Comparison of ENCODE assay signal across 9 cellular contexts in the genomic region with DNA sequence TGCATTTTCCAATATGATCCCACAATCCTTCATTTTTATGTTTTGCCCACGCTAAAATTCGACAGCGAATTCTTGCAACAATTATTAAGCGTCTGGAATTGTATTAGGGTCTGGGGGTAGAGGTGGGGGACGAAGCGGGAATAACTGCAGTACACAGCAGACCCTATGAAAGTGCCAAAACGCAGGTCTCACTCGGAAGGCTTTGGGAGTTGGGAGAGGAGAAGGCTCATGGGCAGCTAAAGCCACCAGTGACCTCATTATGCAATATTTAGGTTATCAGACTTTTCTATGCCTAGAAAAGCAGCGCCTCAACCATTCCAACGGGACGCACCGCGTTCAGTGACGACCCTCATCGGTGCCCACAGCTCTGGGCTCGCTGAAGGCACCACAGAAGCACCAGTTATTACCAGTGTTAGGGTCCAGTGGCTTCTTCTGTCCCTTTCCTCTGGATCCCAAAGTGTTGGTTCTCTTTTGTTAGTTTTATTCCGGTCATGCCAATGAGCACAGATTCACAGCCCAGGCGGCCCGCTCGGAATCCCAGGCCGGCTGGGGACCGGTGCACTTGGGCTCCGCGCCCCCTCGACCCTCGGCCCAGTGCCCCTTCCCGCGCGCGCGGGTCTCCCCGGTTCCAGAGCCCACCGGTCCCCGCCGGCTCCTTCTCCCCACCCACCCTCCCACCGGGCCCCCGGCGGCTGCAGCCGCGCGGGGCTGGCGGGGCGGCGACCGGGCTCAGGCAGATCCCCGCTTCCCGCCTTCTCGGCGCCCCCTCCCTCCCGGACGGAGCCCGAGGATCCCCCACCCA. TPM values are rescaled to one million over a fixed set of nuclear protein-coding genes. Genes with fewer than 3 reads are reported as not detected.
DNase-seq lines count a peak whose midpoint lies in the region; ATAC-seq, FAIRE-seq and TF ChIP-seq lines count a peak whose summit lies in the region.
"Had no signal": no experiment of that assay in that cellular context is flagged by ENCODE, and none has a peak within 500 bp of the region (broad histone marks: within the 10 kb centered on the region; RNA-seq: fewer than 3 reads in every experiment).

No MANE protein-coding gene starts in this region.

- peaks cover 75% of the 10 kb centered on the region for H3K27me3 ChIP-seq in CD4-positive, alpha-beta T cell (ENCODE audit: control insufficient read depth, insufficient read depth, low read length)
- H3K27me3 ChIP-seq in MM.1S (replicated peaks; ENCODE audit: insufficient read depth, low read length) (peaks cover 18% of the 10 kb centered on the region), endothelial cell of umbilical vein (ENCODE audit: control insufficient read depth in 2 of 2, insufficient read depth in 2 of 2, low read length in 2 of 2) (peaks cover 33 to 34% of the 10 kb centered on the region in 2 experiments), neuron (ENCODE audit: insufficient read depth, low read length) (peaks cover 8% of the 10 kb centered on the region)

- H2AFZ ChIP-seq in MM.1S (ENCODE audit: low read length), result peak overlapping the region; percentile 53; the same call in 1 of the 2 replicates
- H2AFZ ChIP-seq in endothelial cell of umbilical vein (ENCODE audit: low read depth, low read length), result no peak overlapping the region
- no peak overlapping the region for H2AFZ ChIP-seq in neuron (ENCODE audit: low read depth, low read length)

- no peak for DNase-seq in CD4-positive, alpha-beta T cell
- DNase-seq in MM.1S (no peak), endothelial cell of umbilical vein (ENCODE audit: low read depth, low spot score) (no peak), putamen (ENCODE audit: low spot score) (no peak)
- no peak for DNase-seq in activated CD4-positive, CD25-positive, alpha-beta regulatory T cell treated with anti-CD3 and anti-CD28 coated beads, Interleukin-2, amount 50 U/mL, for 72 hours
- DNase-seq: activated CD4-positive, alpha-beta T cell treated with anti-CD3 and anti-CD28 coated beads, Interleukin-2, amount 50 U/mL, for 1 hour had no signal

- intact Hi-C loops in CD4-positive, alpha-beta T cell (cut with DNase I, micrococcal nuclease), result no loop called here
- intact Hi-C loops in endothelial cell of umbilical vein (cut with micrococcal nuclease), result no loop called here

- H3K36me3 ChIP-seq in MM.1S (replicated peaks; ENCODE audit: insufficient read depth, low read length) (no peaks in the 10 kb centered on the region), endothelial cell of umbilical vein (ENCODE audit: control insufficient read depth in 2 of 2, extremely low read depth in 1 of 2, insufficient read depth in 2 of 2, low read length in 2 of 2) (no peaks in the 10 kb centered on the region), neuron (ENCODE audit: insufficient read depth, low read length) (no peaks in the 10 kb centered on the region)

- H3K4me1 ChIP-seq in MM.1S (ENCODE audit: low read length) (no peaks in the 10 kb centered on the region), endothelial cell of umbilical vein (ENCODE audit: control insufficient read depth, extremely low read depth, insufficient read depth, low read length) (peaks cover 3% of the 10 kb centered on the region), neuron (ENCODE audit: insufficient read depth, low read length) (peaks cover 9% of the 10 kb centered on the region)

- no peaks in the 10 kb centered on the region for H3K9me2 ChIP-seq in MM.1S (replicated peaks; ENCODE audit: insufficient read depth, low read length)

- CTCF ChIA-PET in CD4-positive, alpha-beta T cell (lab: Charles Lee), result no interaction called here
- CTCF ChIA-PET in endothelial cell of umbilical vein (lab: Charles Lee), result no interaction called here

- no peak overlapping the region for H3K27ac Mint-ChIP-seq in CD4-positive, alpha-beta T cell

- peaks cover 83% of the 10 kb centered on the region for H3K27me3 Mint-ChIP-seq in CD4-positive, alpha-beta T cell

- H4K20me1 ChIP-seq in MM.1S (ENCODE audit: insufficient read depth, low read length), result no peaks in the 10 kb centered on the region
- H4K20me1 ChIP-seq in endothelial cell of umbilical vein (replicated peaks; ENCODE audit: control insufficient read depth, extremely low read depth, insufficient read depth, low read length), result no peaks in the 10 kb centered on the region

- POLR2A ChIA-PET in CD4-positive, alpha-beta T cell (lab: Charles Lee), result no interaction called here
- POLR2A ChIA-PET in endothelial cell of umbilical vein (lab: Charles Lee), result no interaction called here

- dilution Hi-C loops in endothelial cell of umbilical vein (cut with MboI; ENCODE audit: extremely low pct_ligation_motif_present, low sequenced_read_pairs), result no loop called here

- no peaks in the 10 kb centered on the region for H3F3A ChIP-seq in MM.1S (ENCODE audit: insufficient read depth, low read length)

- no peaks in the 10 kb centered on the region for H3K9me3 ChIP-seq in CD4-positive, alpha-beta T cell (ENCODE audit: control insufficient read depth, low read length)
- H3K9me3 ChIP-seq in MM.1S (replicated peaks; ENCODE audit: insufficient read depth, low read length), result no peaks in the 10 kb centered on the region
- no peaks in the 10 kb centered on the region for H3K9me3 ChIP-seq in endothelial cell of umbilical vein (replicated peaks; ENCODE audit: control insufficient read depth, insufficient read depth, low read length)
- H3K9me3 ChIP-seq in neuron (ENCODE audit: low read length), result peaks cover 6% of the 10 kb centered on the region

- no peaks in the 10 kb centered on the region for H3K36me3 Mint-ChIP-seq in CD4-positive, alpha-beta T cell (ENCODE audit: low read depth)

- H3K4me2 ChIP-seq in MM.1S (ENCODE audit: low read depth, low read length) (peak overlapping the region; percentile 60; the same call in 1 of the 2 replicates), endothelial cell of umbilical vein (ENCODE audit: insufficient read depth, low read length) (no peak overlapping the region)

- peaks cover 15% of the 10 kb centered on the region for H3K4me1 Mint-ChIP-seq in CD4-positive, alpha-beta T cell (ENCODE audit: low read depth)

- H3K4me3 ChIP-seq in MM.1S (ENCODE audit: low read length), result peak overlapping the region; percentile 52; the same call in 1 of the 2 replicates
- no peak overlapping the region for H3K4me3 ChIP-seq in endothelial cell of umbilical vein (replicated peaks in 1 of 3; ENCODE audit: insufficient read depth in 1 of 3, low read depth in 1 of 3, low read length in 3 of 3)
- H3K4me3 ChIP-seq in neuron (ENCODE audit: low read length), result peak overlapping the region; percentile 55

- no peaks in the 10 kb centered on the region for H3K9me1 ChIP-seq in endothelial cell of umbilical vein (replicated peaks; ENCODE audit: control insufficient read depth, extremely low read depth, insufficient read depth, low read length)

- H3K79me2 ChIP-seq in MM.1S (ENCODE audit: low read length) (no peaks in the 10 kb centered on the region), endothelial cell of umbilical vein (ENCODE audit: control insufficient read depth, insufficient read depth, low read length) (no peaks in the 10 kb centered on the region)

- BruUV-seq in endothelial cell of umbilical vein (replicated peaks; lab: Mats Ljungman, UMichigan), result no TSS peak

- no peak for FAIRE-seq in endothelial cell of umbilical vein (lab: Jason Lieb, UNC)

- H3K9ac ChIP-seq in MM.1S (ENCODE audit: low read length) (peak overlapping the region; percentile 31; the same call in 1 of the 2 replicates), endothelial cell of umbilical vein (replicated peaks; ENCODE audit: extremely low read depth, insufficient read depth, low read length) (no peak overlapping the region)

- no peak for TF ChIP-seq POLR2A in endothelial cell of umbilical vein (IDR thresholded peaks at IDR 0.05; ENCODE audit: low read depth, low read length)

- H3K4me3 Mint-ChIP-seq in CD4-positive, alpha-beta T cell, result peak overlapping the region; percentile 44

- H3K9me3 Mint-ChIP-seq in CD4-positive, alpha-beta T cell, result peaks cover 14% of the 10 kb centered on the region

- TF ChIP-seq CTCF in CD4-positive, alpha-beta T cell (IDR thresholded peaks at IDR 0.05), result no peak
- TF ChIP-seq CTCF in MM.1S (IDR thresholded peaks at IDR 0.05; ENCODE audit: low read length) (no peak), endothelial cell of umbilical vein (IDR thresholded peaks at IDR 0.05; ENCODE audit: extremely low read depth in 1 of 2, insufficient read depth in 1 of 2, low read depth in 1 of 2, low read length in 2 of 2) (no peak)

- H3K27ac ChIP-seq in CD4-positive, alpha-beta T cell (ENCODE audit: low read depth, low read length), result no peak overlapping the region
- H3K27ac ChIP-seq in MM.1S (ENCODE audit: low read length), result no peak overlapping the region
- H3K27ac ChIP-seq in endothelial cell of umbilical vein (ENCODE audit: insufficient read depth, low read depth, low read length), result no peak overlapping the region

- no peak for ATAC-seq in CD4-positive, alpha-beta T cell (ENCODE audit: poor library complexity)
- ATAC-seq in GM19328 (IDR thresholded peaks at IDR 0.05; ENCODE audit: unreplicated experiment) (no peak), GM18873 (IDR thresholded peaks at IDR 0.05; ENCODE audit: low FRiP score, unreplicated experiment) (no peak)

TF ChIP-seq in endothelial cell of umbilical vein, 7 proteins besides CTCF, POLR2A, EP300 and RAD21:
- TF ChIP-seq JUN (IDR thresholded peaks at IDR 0.05; ENCODE audit: borderline replicate concordance, insufficient read depth, insufficient read length, low read depth), result no peak
- TF ChIP-seq EZH2 (IDR thresholded peaks at IDR 0.05; ENCODE audit: borderline replicate concordance, low read depth, low read length, severe bottlenecking), result peak; percentile 68

RNA-seq across cellular contexts. Expression of a gene that starts 0.7 kb away (rescaled TPM):
- total RNA-seq in CD4-positive, alpha-beta T cell, result not detected
- total RNA-seq in endothelial cell of umbilical vein, result not detected in 2 replicates
- polyA plus RNA-seq in endothelial cell of umbilical vein, result not detected in 2 replicates
- not detected in 2 replicates for polyA plus RNA-seq in endothelial cell of umbilical vein (2011; cell fraction: cytosol; rRNA removed)
- polyA plus RNA-seq in endothelial cell of umbilical vein (2011; cell fraction: nucleus; rRNA removed), result not detected in 2 replicates
- polyA plus RNA-seq in endothelial cell of umbilical vein (2012), result not detected in 2 replicates
- polyA minus RNA-seq in endothelial cell of umbilical vein, result not detected in 2 replicates
- polyA minus RNA-seq in endothelial cell of umbilical vein (2011; cell fraction: cytosol; rRNA and poly(A)+ RNA removed), result 5.1 TPM
- polyA minus RNA-seq in endothelial cell of umbilical vein (2011; cell fraction: nucleus; rRNA and poly(A)+ RNA removed), result not detected in 2 replicates

Comparison
In these comparisons a context has a peak if more than half of its experiments do, and no peak if none do; other contexts are left out.
1. H3K4me3 ChIP-seq: peak in MM.1S (single experiment) and neuron (single experiment); none in endothelial cell of umbilical vein (0 of 3).